ENCODE assay signal across 22 cellular contexts in the genomic region with DNA sequence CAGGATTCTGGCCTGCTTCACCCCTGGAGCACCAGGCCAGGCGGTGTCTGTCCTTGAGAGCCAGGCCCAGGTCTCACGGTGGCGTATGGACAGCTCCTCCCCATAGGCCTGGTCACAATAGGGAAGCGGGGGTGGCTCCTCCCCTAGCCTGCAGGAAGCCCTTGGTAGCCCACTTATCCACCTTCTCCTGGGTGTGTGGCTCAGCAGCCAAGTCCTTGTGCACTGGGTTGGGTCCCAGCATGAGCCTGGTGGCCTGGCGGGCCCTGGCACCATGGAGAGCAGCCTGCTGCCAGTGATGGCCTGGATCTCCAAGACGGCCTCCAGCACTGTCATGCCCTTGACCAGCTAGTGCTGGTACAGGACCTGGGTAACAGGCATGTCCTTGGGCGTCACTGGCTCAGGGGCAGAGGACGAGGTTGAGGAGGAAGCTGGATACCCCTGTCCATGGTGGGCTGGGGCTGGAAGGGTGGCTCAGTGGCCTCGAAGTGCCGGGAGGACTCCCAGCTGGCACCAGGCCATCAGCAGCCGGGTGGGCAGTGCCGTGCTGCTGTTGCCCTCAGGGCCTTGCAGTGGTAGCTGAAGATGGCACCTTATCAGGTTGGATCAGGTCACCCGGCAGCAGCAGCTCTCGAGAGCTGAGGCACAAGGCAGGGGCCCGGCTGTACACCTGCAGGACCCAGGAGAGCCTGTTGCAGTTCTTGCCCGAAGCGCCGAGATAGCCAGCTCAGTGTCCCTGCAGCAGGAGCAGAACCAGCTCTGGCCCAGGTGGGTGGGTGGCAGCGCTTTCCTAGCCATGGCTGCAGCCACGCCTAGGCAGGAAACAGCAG. TPM values are rescaled to one million over a fixed set of nuclear protein-coding genes. Genes with fewer than 3 reads are reported as not detected.
DNase-seq lines count a peak whose midpoint lies in the region; ATAC-seq and TF ChIP-seq lines count a peak whose summit lies in the region.
"Had no signal": no experiment of that assay in that cellular context is flagged by ENCODE, and none has a peak within 500 bp of the region (broad histone marks: within the 10 kb centered on the region; RNA-seq: fewer than 3 reads in every experiment).

No MANE protein-coding gene starts in this region.

- peaks cover 45% of the 10 kb centered on the region for H3K36me3 Mint-ChIP-seq in endodermal cell (ENCODE audit: low read depth)

- no peak overlapping the region for H3K4me3 Mint-ChIP-seq in endodermal cell

- no peaks in the 10 kb centered on the region for H3K9me3 ChIP-seq in HEK293 (ENCODE audit: control insufficient read depth, insufficient read depth, low read depth, low read length)
- no peaks in the 10 kb centered on the region for H3K9me3 ChIP-seq in endodermal cell (ENCODE audit: control insufficient read depth, low read length)
- H3K9me3 ChIP-seq: neutrophil, upper lobe of left lung had no signal

- no peak overlapping the region; the same call in 1 of the 2 replicates for H3K27ac ChIP-seq in HEK293 (ENCODE audit: extremely low read depth, low read depth, low read length)
- H3K27ac ChIP-seq in endodermal cell (ENCODE audit: low read depth, low read length): no peak overlapping the region
- H3K27ac ChIP-seq: neutrophil, upper lobe of left lung had no signal

- ATAC-seq in HG02970 (IDR thresholded peaks at IDR 0.05; ENCODE audit: low FRiP score, unreplicated experiment): no peak

- peaks cover 7% of the 10 kb centered on the region for H3K4me1 Mint-ChIP-seq in endodermal cell

- POLR2A ChIA-PET in HEK293 (lab: Yijun Ruan, JAX): interaction anchor here (0.5 to 1.1 kb wide), 3 partner anchors 267 to 479 kb away, joined by 3 read pairs; a partner anchor contains a TSS

- H3K27me3 ChIP-seq in endodermal cell (ENCODE audit: control insufficient read depth, insufficient read depth, low read length, poor library complexity, severe bottlenecking): no peaks in the 10 kb centered on the region
- H3K27me3 ChIP-seq: neutrophil, upper lobe of left lung had no signal

- H3K9ac ChIP-seq in endodermal cell (ENCODE audit: extremely low read depth, low read length, poor library complexity, severe bottlenecking): no peak overlapping the region

- H3K4me1 ChIP-seq in HEK293 (ENCODE audit: control insufficient read depth, insufficient read depth, low read length) (peaks cover 15% of the 10 kb centered on the region), endodermal cell (ENCODE audit: control insufficient read depth, insufficient read depth, low read length) (no peaks in the 10 kb centered on the region)

- H3K36me3 ChIP-seq in HEK293 (ENCODE audit: control insufficient read depth in 2 of 2, insufficient read depth in 1 of 2, low read length in 2 of 2) (peaks cover 37 to 79% of the 10 kb centered on the region in 2 experiments), endodermal cell (ENCODE audit: control insufficient read depth, insufficient read depth, low read length) (peaks cover 64% of the 10 kb centered on the region)

- H3K9me3 Mint-ChIP-seq in endodermal cell: no peaks in the 10 kb centered on the region
- H3K9me3 Mint-ChIP-seq: activated T-helper 2 cell treated with anti-CD3 and anti-CD28 coated beads, Interferon-gamma antibody, Interleukin-2, Interleukin-4, amounts not matched to agents 10 μg/mL and 5 μg/mL and 100 μg/mL, durations not matched to agents 14 hours and 24 hours and 36 hours had no signal

- DNase-seq in DMS53 (lab: John Stamatoyannopoulos, UW) (peak; percentile 26), DMS53 treated with DMSO at 0.1 percent for 48 hours (lab: John Stamatoyannopoulos, UW; ENCODE audit: unreplicated experiment) (no peak), endodermal cell (peak; percentile 66), NCI-H2029 treated with DMSO at 0.1 percent for 48 hours (lab: John Stamatoyannopoulos, UW) (no peak)
- DNase-seq: dermis blood vessel endothelial cell; HCEC 1CT; MM.1S; NCI-H1930; NCI-H446 treated with DMSO at 0.1 percent for 48 hours; stimulated activated CD4-positive, alpha-beta T cell treated with anti-CD3 and anti-CD28 coated beads, Interleukin-4, amount 100 ng/mL, for 24 hours; T1000 had no signal

- no peaks in the 10 kb centered on the region for H3K27me3 Mint-ChIP-seq in endodermal cell (ENCODE audit: insufficient read depth)

- CTCF ChIA-PET in HEK293 (lab: Yijun Ruan, JAX): interaction anchor here (0.6 to 9.4 kb wide), 2 partner anchors 45 to 123 kb away, joined by 4 to 79 read pairs; no protein-coding TSS in a partner anchor

- no peak overlapping the region for H3K27ac Mint-ChIP-seq in endodermal cell
- H3K27ac Mint-ChIP-seq: activated T-helper 2 cell treated with anti-CD3 and anti-CD28 coated beads, Interferon-gamma antibody, Interleukin-2, Interleukin-4, amounts not matched to agents 10 μg/mL and 5 μg/mL and 100 μg/mL, durations not matched to agents 14 hours and 24 hours and 36 hours had no signal

- TF ChIP-seq CTCF in HEK293 (tag by site-specific recombination; IDR thresholded peaks at IDR 0.05) (no peak), endodermal cell (conservative IDR thresholded peaks at IDR 0.05) (no peak)

- 95% methylated on average over 18 to 20 of the region's 20 CpGs for WGBS in endodermal cell (ENCODE audit: insufficient coverage in 1 of 2, insufficient read length in 1 of 2), 2 experiments

- H3K4me3 ChIP-seq in HEK293 (ENCODE audit: low read depth, low read length) (no peak overlapping the region), endodermal cell (ENCODE audit: low read length) (no peak overlapping the region)
- H3K4me3 ChIP-seq: upper lobe of left lung had no signal

TF ChIP-seq in HEK293, 187 proteins besides CTCF, POLR2A, EP300 and RAD21 (continues in another document):
- TF ChIP-seq SCRT2 (tag by site-specific recombination; IDR thresholded peaks at IDR 0.05) (0 out of 2 replicates have a peak, but pooled peaks have one; percentile 11), GLIS2 (tag by site-specific recombination; IDR thresholded peaks at IDR 0.05) (peak; percentile 4; the same call in 1 of the 2 replicates)
- TF ChIP-seq, protein P1, sequence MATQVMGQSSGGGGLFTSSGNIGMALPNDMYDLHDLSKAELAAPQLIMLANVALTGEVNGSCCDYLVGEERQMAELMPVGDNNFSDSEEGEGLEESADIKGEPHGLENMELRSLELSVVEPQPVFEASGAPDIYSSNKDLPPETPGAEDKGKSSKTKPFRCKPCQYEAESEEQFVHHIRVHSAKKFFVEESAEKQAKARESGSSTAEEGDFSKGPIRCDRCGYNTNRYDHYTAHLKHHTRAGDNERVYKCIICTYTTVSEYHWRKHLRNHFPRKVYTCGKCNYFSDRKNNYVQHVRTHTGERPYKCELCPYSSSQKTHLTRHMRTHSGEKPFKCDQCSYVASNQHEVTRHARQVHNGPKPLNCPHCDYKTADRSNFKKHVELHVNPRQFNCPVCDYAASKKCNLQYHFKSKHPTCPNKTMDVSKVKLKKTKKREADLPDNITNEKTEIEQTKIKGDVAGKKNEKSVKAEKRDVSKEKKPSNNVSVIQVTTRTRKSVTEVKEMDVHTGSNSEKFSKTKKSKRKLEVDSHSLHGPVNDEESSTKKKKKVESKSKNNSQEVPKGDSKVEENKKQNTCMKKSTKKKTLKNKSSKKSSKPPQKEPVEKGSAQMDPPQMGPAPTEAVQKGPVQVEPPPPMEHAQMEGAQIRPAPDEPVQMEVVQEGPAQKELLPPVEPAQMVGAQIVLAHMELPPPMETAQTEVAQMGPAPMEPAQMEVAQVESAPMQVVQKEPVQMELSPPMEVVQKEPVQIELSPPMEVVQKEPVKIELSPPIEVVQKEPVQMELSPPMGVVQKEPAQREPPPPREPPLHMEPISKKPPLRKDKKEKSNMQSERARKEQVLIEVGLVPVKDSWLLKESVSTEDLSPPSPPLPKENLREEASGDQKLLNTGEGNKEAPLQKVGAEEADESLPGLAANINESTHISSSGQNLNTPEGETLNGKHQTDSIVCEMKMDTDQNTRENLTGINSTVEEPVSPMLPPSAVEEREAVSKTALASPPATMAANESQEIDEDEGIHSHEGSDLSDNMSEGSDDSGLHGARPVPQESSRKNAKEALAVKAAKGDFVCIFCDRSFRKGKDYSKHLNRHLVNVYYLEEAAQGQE (tag by site-specific recombination; IDR thresholded peaks at IDR 0.05): peak; percentile 97
- TF ChIP-seq, protein P2, sequence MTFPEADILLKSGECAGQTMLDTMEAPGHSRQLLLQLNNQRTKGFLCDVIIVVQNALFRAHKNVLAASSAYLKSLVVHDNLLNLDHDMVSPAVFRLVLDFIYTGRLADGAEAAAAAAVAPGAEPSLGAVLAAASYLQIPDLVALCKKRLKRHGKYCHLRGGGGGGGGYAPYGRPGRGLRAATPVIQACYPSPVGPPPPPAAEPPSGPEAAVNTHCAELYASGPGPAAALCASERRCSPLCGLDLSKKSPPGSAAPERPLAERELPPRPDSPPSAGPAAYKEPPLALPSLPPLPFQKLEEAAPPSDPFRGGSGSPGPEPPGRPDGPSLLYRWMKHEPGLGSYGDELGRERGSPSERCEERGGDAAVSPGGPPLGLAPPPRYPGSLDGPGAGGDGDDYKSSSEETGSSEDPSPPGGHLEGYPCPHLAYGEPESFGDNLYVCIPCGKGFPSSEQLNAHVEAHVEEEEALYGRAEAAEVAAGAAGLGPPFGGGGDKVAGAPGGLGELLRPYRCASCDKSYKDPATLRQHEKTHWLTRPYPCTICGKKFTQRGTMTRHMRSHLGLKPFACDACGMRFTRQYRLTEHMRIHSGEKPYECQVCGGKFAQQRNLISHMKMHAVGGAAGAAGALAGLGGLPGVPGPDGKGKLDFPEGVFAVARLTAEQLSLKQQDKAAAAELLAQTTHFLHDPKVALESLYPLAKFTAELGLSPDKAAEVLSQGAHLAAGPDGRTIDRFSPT (tag by site-specific recombination; IDR thresholded peaks at IDR 0.05): peak; percentile 52

RNA-seq across cellular contexts. Expression of a gene that starts 8.1 kb away (rescaled TPM):
- total RNA-seq in endodermal cell: not detected
- not detected for polyA plus RNA-seq in endodermal cell (2013, experiment 1 of 2)
- polyA plus RNA-seq in endodermal cell (2013, experiment 2 of 2): not detected
- total RNA-seq: A172; activated T-helper 2 cell treated with anti-CD3 and anti-CD28 coated beads, Interferon-gamma antibody, Interleukin-2, Interleukin-4, amounts not matched to agents 10 μg/mL and 5 μg/mL and 100 μg/mL, durations not matched to agents 14 hours and 24 hours and 36 hours; bronchial epithelial cell; dermis blood vessel endothelial cell; fibroblast of villous mesenchyme; liver; RPMI7951; upper lobe of left lung had no signal
- polyA plus RNA-seq: BJ had no signal

RNA-seq across cellular contexts. Expression of a gene that starts 25.3 kb away (rescaled TPM):
- under 1 TPM; 0.75 to 0.82 TPM for total RNA-seq in endodermal cell
- 0.36 TPM for polyA plus RNA-seq in endodermal cell (2013, experiment 1 of 2)
- not detected for polyA plus RNA-seq in endodermal cell (2013, experiment 2 of 2)
- total RNA-seq: A172, bronchial epithelial cell, dermis blood vessel endothelial cell, fibroblast of villous mesenchyme, liver, RPMI7951 had no signal
- polyA plus RNA-seq: liver had no signal

RNA-seq across cellular contexts. Expression of a gene that starts 28.1 kb away (rescaled TPM):
- not detected for total RNA-seq in endodermal cell
- not detected for polyA plus RNA-seq in endodermal cell (2013, experiment 1 of 2)
- polyA plus RNA-seq in endodermal cell (2013, experiment 2 of 2): not detected
- total RNA-seq: A172; activated T-helper 2 cell treated with anti-CD3 and anti-CD28 coated beads, Interferon-gamma antibody, Interleukin-2, Interleukin-4, amounts not matched to agents 10 μg/mL and 5 μg/mL and 100 μg/mL, durations not matched to agents 14 hours and 24 hours and 36 hours; bronchial epithelial cell; dermis blood vessel endothelial cell; fibroblast of villous mesenchyme; liver; RPMI7951; upper lobe of left lung had no signal
- polyA plus RNA-seq: BJ, liver had no signal

RNA-seq across cellular contexts. Expression of a gene that starts 35.0 kb away (rescaled TPM):
- total RNA-seq in endodermal cell: not detected
- polyA plus RNA-seq in endodermal cell (2013, experiment 1 of 2): not detected
- polyA plus RNA-seq in endodermal cell (2013, experiment 2 of 2): not detected
- total RNA-seq: A172; activated T-helper 2 cell treated with anti-CD3 and anti-CD28 coated beads, Interferon-gamma antibody, Interleukin-2, Interleukin-4, amounts not matched to agents 10 μg/mL and 5 μg/mL and 100 μg/mL, durations not matched to agents 14 hours and 24 hours and 36 hours; bronchial epithelial cell; dermis blood vessel endothelial cell; fibroblast of villous mesenchyme; liver; RPMI7951; upper lobe of left lung had no signal
- polyA plus RNA-seq: BJ, liver had no signal

RNA-seq across cellular contexts. Expression of a gene that starts 56.4 kb away (rescaled TPM):
- not detected for total RNA-seq in endodermal cell
- not detected for polyA plus RNA-seq in endodermal cell (2013, experiment 1 of 2)
- not detected for polyA plus RNA-seq in endodermal cell (2013, experiment 2 of 2)
- total RNA-seq: A172; activated T-helper 2 cell treated with anti-CD3 and anti-CD28 coated beads, Interferon-gamma antibody, Interleukin-2, Interleukin-4, amounts not matched to agents 10 μg/mL and 5 μg/mL and 100 μg/mL, durations not matched to agents 14 hours and 24 hours and 36 hours; bronchial epithelial cell; dermis blood vessel endothelial cell; fibroblast of villous mesenchyme; liver; RPMI7951 had no signal
- polyA plus RNA-seq: BJ, liver had no signal

Comparison
In these comparisons a context has a peak if more than half of its experiments do, and no peak if none do; other contexts are left out.
1. DNase-seq: peak in DMS53 (single experiment) and endodermal cell (single experiment); none in DMS53 treated with DMSO at 0.1 percent for 48 hours (single experiment) and NCI-H2029 treated with DMSO at 0.1 percent for 48 hours (single experiment).